ENCODE assay signal across 8 cellular contexts in genomic region chr1:36553591-36554417, GRCh38.
A peak's percentile ranks its signal among the peaks of the same experiment; 100 is the strongest.
DNase-seq lines count a peak whose midpoint lies in the region; ATAC-seq, FAIRE-seq and TF ChIP-seq lines count a peak whose summit lies in the region.

No MANE protein-coding gene starts in this region.

- H3K79me2 ChIP-seq in endothelial cell of umbilical vein (ENCODE audit: control insufficient read depth, insufficient read depth, low read length) = no peaks in the 10 kb centered on the region

- H3K4me3 Mint-ChIP-seq in CD4-positive, alpha-beta T cell = no peak overlapping the region
- no peak overlapping the region for H3K4me3 Mint-ChIP-seq in naive thymus-derived CD4-positive, alpha-beta T cell

- H3K4me1 Mint-ChIP-seq in CD4-positive, alpha-beta T cell (ENCODE audit: low read depth) = no peaks in the 10 kb centered on the region
- H3K4me1 Mint-ChIP-seq in naive thymus-derived CD4-positive, alpha-beta T cell = peaks cover 0 to 2% (median 0%) of the 10 kb centered on the region in 7 donors

- dilution Hi-C loops in endothelial cell of umbilical vein (cut with MboI; ENCODE audit: extremely low pct_ligation_motif_present, low sequenced_read_pairs) = no loop called here

- H3K9me3 ChIP-seq in CD4-positive, alpha-beta T cell (ENCODE audit: control insufficient read depth, low read length) = no peaks in the 10 kb centered on the region
- H3K9me3 ChIP-seq in endothelial cell of umbilical vein (replicated peaks; ENCODE audit: control insufficient read depth, insufficient read depth, low read length) = no peaks in the 10 kb centered on the region
- H3K9me3 ChIP-seq in naive thymus-derived CD4-positive, alpha-beta T cell (ENCODE audit: control insufficient read depth in 2 of 3, low read length in 3 of 3) = no peaks in the 10 kb centered on the region

- H2AFZ ChIP-seq in endothelial cell of umbilical vein (ENCODE audit: low read depth, low read length) = no peak overlapping the region

- peak; percentile 42 to 68 (median 50) for DNase-seq in CD4-positive, alpha-beta T cell
- DNase-seq in HT1080 (ENCODE audit: low read depth) = peak; percentile 54
- DNase-seq in NCI-H82 treated with DMSO at 0.1 percent for 48 hours (lab: John Stamatoyannopoulos, UW; ENCODE audit: unreplicated experiment) = peak; percentile 54
- DNase-seq in activated CD8-positive, alpha-beta memory T cell treated with anti-CD3 and anti-CD28 coated beads for 48 hours (ENCODE audit: low read depth in 2 of 3, low spot score in 2 of 3) = peak; percentile 27 to 71 (median 55)
- peak; percentile 39 for DNase-seq in endothelial cell of umbilical vein (ENCODE audit: low read depth, low spot score)
- DNase-seq in naive thymus-derived CD4-positive, alpha-beta T cell = peak; percentile 12 to 59 (median 41)
- DNase-seq in stimulated activated CD8-positive, alpha-beta memory T cell treated with anti-CD3 and anti-CD28 coated beads, Interleukin-7, amount 100 ng/mL, for 48 hours (ENCODE audit: extremely low read depth in 1 of 2, low read depth in 1 of 2) = peak; percentile 31 to 59

- no peaks in the 10 kb centered on the region for H4K20me1 ChIP-seq in endothelial cell of umbilical vein (replicated peaks; ENCODE audit: control insufficient read depth, extremely low read depth, insufficient read depth, low read length)

- H3K27ac ChIP-seq in CD4-positive, alpha-beta T cell (ENCODE audit: low read depth, low read length) = no peak overlapping the region
- no peak overlapping the region for H3K27ac ChIP-seq in endothelial cell of umbilical vein (ENCODE audit: insufficient read depth, low read depth, low read length)
- H3K27ac ChIP-seq in naive thymus-derived CD4-positive, alpha-beta T cell (ENCODE audit: low read depth, low read length) = no peak overlapping the region

- ATAC-seq in CD4-positive, alpha-beta T cell (ENCODE audit: poor library complexity) = no peak
- ATAC-seq in naive thymus-derived CD4-positive, alpha-beta T cell = peak; percentile 75
- no peak for ATAC-seq in HG03378 (IDR thresholded peaks at IDR 0.05; ENCODE audit: unreplicated experiment)

- no peak overlapping the region for H3K4me3 ChIP-seq in endothelial cell of umbilical vein (replicated peaks in 1 of 3; ENCODE audit: insufficient read depth in 1 of 3, low read depth in 1 of 3, low read length in 3 of 3)
- H3K4me3 ChIP-seq in naive thymus-derived CD4-positive, alpha-beta T cell (ENCODE audit: low read length) = no peak overlapping the region

- no peaks in the 10 kb centered on the region for H3K9me3 Mint-ChIP-seq in CD4-positive, alpha-beta T cell
- peaks cover 0 to 1% (median 0%) of the 10 kb centered on the region in 11 donors for H3K9me3 Mint-ChIP-seq in naive thymus-derived CD4-positive, alpha-beta T cell

- H3K9me1 ChIP-seq in endothelial cell of umbilical vein (replicated peaks; ENCODE audit: control insufficient read depth, extremely low read depth, insufficient read depth, low read length) = no peaks in the 10 kb centered on the region

- H3K4me2 ChIP-seq in endothelial cell of umbilical vein (ENCODE audit: insufficient read depth, low read length) = no peak overlapping the region

- peaks cover 53% of the 10 kb centered on the region for H3K27me3 Mint-ChIP-seq in CD4-positive, alpha-beta T cell
- peaks cover 41 to 61% (median 43%) of the 10 kb centered on the region in 5 donors for H3K27me3 Mint-ChIP-seq in naive thymus-derived CD4-positive, alpha-beta T cell

- no peak for TF ChIP-seq POLR2A in endothelial cell of umbilical vein (IDR thresholded peaks at IDR 0.05; ENCODE audit: low read depth, low read length)

- H3K36me3 Mint-ChIP-seq in CD4-positive, alpha-beta T cell (ENCODE audit: low read depth) = no peaks in the 10 kb centered on the region
- no peaks in the 10 kb centered on the region for H3K36me3 Mint-ChIP-seq in naive thymus-derived CD4-positive, alpha-beta T cell

- no peak overlapping the region for H3K27ac Mint-ChIP-seq in CD4-positive, alpha-beta T cell
- no peak overlapping the region for H3K27ac Mint-ChIP-seq in naive thymus-derived CD4-positive, alpha-beta T cell

- POLR2A ChIA-PET in CD4-positive, alpha-beta T cell (lab: Charles Lee) = no interaction called here
- POLR2A ChIA-PET in endothelial cell of umbilical vein (lab: Charles Lee) = no interaction called here
- POLR2A ChIA-PET in naive thymus-derived CD4-positive, alpha-beta T cell (lab: Charles Lee) = no interaction called here

- peaks cover 24% of the 10 kb centered on the region for H3K27me3 ChIP-seq in CD4-positive, alpha-beta T cell (ENCODE audit: control insufficient read depth, insufficient read depth, low read length)
- peaks cover 8 to 11% of the 10 kb centered on the region in 2 experiments for H3K27me3 ChIP-seq in endothelial cell of umbilical vein (ENCODE audit: control insufficient read depth in 2 of 2, insufficient read depth in 2 of 2, low read length in 2 of 2)
- H3K27me3 ChIP-seq in naive thymus-derived CD4-positive, alpha-beta T cell (ENCODE audit: control insufficient read depth in 2 of 2, insufficient read depth in 2 of 2, low read length in 2 of 2) = peaks cover 0 to 3% of the 10 kb centered on the region in 2 donors

- peak; percentile 78 for FAIRE-seq in endothelial cell of umbilical vein (lab: Jason Lieb, UNC)

- H3K36me3 ChIP-seq in endothelial cell of umbilical vein (ENCODE audit: control insufficient read depth in 2 of 2, extremely low read depth in 1 of 2, insufficient read depth in 2 of 2, low read length in 2 of 2) = no peaks in the 10 kb centered on the region
- no peaks in the 10 kb centered on the region for H3K36me3 ChIP-seq in naive thymus-derived CD4-positive, alpha-beta T cell (ENCODE audit: control insufficient read depth in 2 of 3, insufficient read depth in 3 of 3, low read length in 3 of 3)

- no peak overlapping the region for H3K9ac ChIP-seq in endothelial cell of umbilical vein (replicated peaks; ENCODE audit: extremely low read depth, insufficient read depth, low read length)

- CTCF ChIA-PET in CD4-positive, alpha-beta T cell (lab: Charles Lee) = interaction anchor here (1.2 kb wide), 1 partner anchor 880 kb away, joined by 3 read pairs; no protein-coding TSS in a partner anchor
- CTCF ChIA-PET in endothelial cell of umbilical vein (lab: Charles Lee) = interaction anchor here (0.8 to 2.4 kb wide), 2 partner anchors 38 to 881 kb away, joined by 3 to 8 read pairs; no protein-coding TSS in a partner anchor
- CTCF ChIA-PET in naive thymus-derived CD4-positive, alpha-beta T cell (lab: Charles Lee) = interaction anchor here (0.5 to 0.7 kb wide), 2 partner anchors 18 to 43 kb away, joined by 3 read pairs; no protein-coding TSS in a partner anchor

- peak; percentile 69 for TF ChIP-seq CTCF in CD4-positive, alpha-beta T cell (IDR thresholded peaks at IDR 0.05)
- peak; percentile 74 to 78 for TF ChIP-seq CTCF in endothelial cell of umbilical vein (IDR thresholded peaks at IDR 0.05; ENCODE audit: extremely low read depth in 1 of 2, insufficient read depth in 1 of 2, low read depth in 1 of 2, low read length in 2 of 2)

- no peaks in the 10 kb centered on the region for H3K4me1 ChIP-seq in endothelial cell of umbilical vein (ENCODE audit: control insufficient read depth, extremely low read depth, insufficient read depth, low read length)
- H3K4me1 ChIP-seq in naive thymus-derived CD4-positive, alpha-beta T cell (ENCODE audit: control insufficient read depth in 2 of 2, insufficient read depth in 2 of 2, low read length in 2 of 2) = no peaks in the 10 kb centered on the region

- intact Hi-C loops in CD4-positive, alpha-beta T cell (cut with DNase I, micrococcal nuclease) = loop anchor here (1.0 to 5.0 kb wide), 2 partner anchors 878 to 880 kb away; no protein-coding TSS in a partner anchor
- intact Hi-C loops in endothelial cell of umbilical vein (cut with micrococcal nuclease) = loop anchor here (1.0 kb wide), 1 partner anchor 880 kb away; no protein-coding TSS in a partner anchor
- intact Hi-C loops in naive thymus-derived CD4-positive, alpha-beta T cell (cut with micrococcal nuclease) = loop anchor here in 1 of 2 donors (10.0 kb wide), 1 partner anchor 881 kb away; no protein-coding TSS in a partner anchor

- no TSS peak for BruUV-seq in endothelial cell of umbilical vein (replicated peaks; lab: Mats Ljungman, UMichigan)

TF ChIP-seq in endothelial cell of umbilical vein, 7 proteins besides CTCF, POLR2A, EP300 and RAD21:
- no peak for TF ChIP-seq JUN (IDR thresholded peaks at IDR 0.05; ENCODE audit: borderline replicate concordance, insufficient read depth, insufficient read length, low read depth)
- no peak for TF ChIP-seq MAX (IDR thresholded peaks at IDR 0.05; ENCODE audit: insufficient read depth, insufficient read length)
- no peak for TF ChIP-seq FOS (IDR thresholded peaks at IDR 0.05; ENCODE audit: borderline replicate concordance, insufficient read depth, low read length)
- no peak for TF ChIP-seq POLR2AphosphoS5 (IDR thresholded peaks at IDR 0.05; ENCODE audit: insufficient read depth, low read depth, low read length)
- TF ChIP-seq MYC (IDR thresholded peaks at IDR 0.05; ENCODE audit: low read depth, low read length) = no peak
- no peak for TF ChIP-seq GATA2 (IDR thresholded peaks at IDR 0.05; ENCODE audit: insufficient read depth, insufficient read length, low read depth, low read length)
- TF ChIP-seq EZH2 (IDR thresholded peaks at IDR 0.05; ENCODE audit: borderline replicate concordance, low read depth, low read length, severe bottlenecking) = no peak
